In genomic region chr15:31035610-31036009, GRCh38 we compare ENCODE assay signal across 21 cellular contexts. TPM values are rescaled to one million over a fixed set of nuclear protein-coding genes. Genes with fewer than 3 reads are reported as not detected.
A peak's percentile ranks its signal among the peaks of the same experiment; 100 is the strongest.
DNase-seq lines count a peak whose midpoint lies in the region; ATAC-seq and TF ChIP-seq lines count a peak whose summit lies in the region.
"Had no signal": no experiment of that assay in that cellular context is flagged by ENCODE, and none has a peak within 500 bp of the region (broad histone marks: within the 10 kb centered on the region; RNA-seq: fewer than 3 reads in every experiment).

No MANE protein-coding gene starts in this region.

- dilution Hi-C loops in IMR-90 (cut with HindIII; ENCODE audit: low sequenced_read_pairs, unreplicated experiment), result no loop called here

- no peak overlapping the region for H3K9ac ChIP-seq in IMR-90 (ENCODE audit: low read depth, low read length)
- H3K9ac ChIP-seq: BLaER1 treated with 17β-estradiol and CSF1 and Interleukin-3, amounts not matched to agents 10 nM and 100 nM had no signal

- H3K4me3 Mint-ChIP-seq in mesothelial cell of epicardium, result no peak overlapping the region
- H3K4me3 Mint-ChIP-seq: CD14-positive monocyte; CD4-positive, alpha-beta T cell; HFFc6 had no signal

- no peak overlapping the region for H3K56ac ChIP-seq in IMR-90 (ENCODE audit: extremely low read depth, insufficient read depth, low read length)

- no peak overlapping the region for H2BK5ac ChIP-seq in IMR-90 (ENCODE audit: low read depth, low read length, poor library complexity, severe bottlenecking)

- peaks cover 15% of the 10 kb centered on the region for H3K4me1 ChIP-seq in IMR-90 (ENCODE audit: control insufficient read depth, insufficient read depth, low read length)
- H3K4me1 ChIP-seq: A549, BE2C, HAP-1 had no signal

- H4K5ac ChIP-seq in IMR-90 (ENCODE audit: low read depth, low read length), result no peak overlapping the region

- no TSS peak for BruUV-seq in IMR-90 (replicated peaks; lab: Mats Ljungman, UMichigan)

- peaks cover 7% of the 10 kb centered on the region; the same call in 1 of the 2 replicates for H3K9me1 ChIP-seq in IMR-90 (ENCODE audit: insufficient read depth, low read length)

- no peak for DNase-seq in IMR-90
- DNase-seq in dermis blood vessel endothelial cell, result peak; percentile 14
- DNase-seq in mesothelial cell of epicardium (ENCODE audit: low spot score in 2 of 2, unreplicated experiment in 2 of 2), result no peak
- no peak for DNase-seq in activated naive CD4-positive, alpha-beta T cell treated with anti-CD3 and anti-CD28 coated beads, Interleukin-2, amount 50 U/mL, for 16 hours
- DNase-seq in NAMALWA (ENCODE audit: low spot score), result no peak
- DNase-seq in superior temporal gyrus (ENCODE audit: extremely low spot score), result no peak
- no peak for DNase-seq in stimulated activated CD4-positive, alpha-beta T cell treated with anti-CD3 and anti-CD28 coated beads, Interleukin-15, amount 100 ng/mL, for 24 hours
- DNase-seq: 8988T; ACHN; AML-193; BE2C; CD4-positive, alpha-beta T cell; CD8-positive, alpha-beta memory T cell; DMS 273 treated with DMSO at 0.1 percent for 48 hours; DMS79; GOT3; HFFc6 had no signal

- POLR2A ChIA-PET in IMR-90 (lab: Charles Lee; ENCODE audit: unreplicated experiment), result no interaction called here

- TF ChIP-seq CTCF in IMR-90 (conservative IDR thresholded peaks at IDR 0.05; ENCODE audit: low read depth, low read length), result no peak
- no peak for TF ChIP-seq CTCF in mesothelial cell of epicardium (IDR thresholded peaks at IDR 0.05; ENCODE audit: unreplicated experiment)

- no peak for TF ChIP-seq POLR2A in IMR-90 (IDR thresholded peaks at IDR 0.05; ENCODE audit: low read depth, low read length)

- H3K36me3 Mint-ChIP-seq in mesothelial cell of epicardium, result no peaks in the 10 kb centered on the region
- H3K36me3 Mint-ChIP-seq: CD14-positive monocyte; CD8-positive, alpha-beta memory T cell had no signal

- no peaks in the 10 kb centered on the region for H3K27me3 Mint-ChIP-seq in mesothelial cell of epicardium (ENCODE audit: low read depth)
- H3K27me3 Mint-ChIP-seq: CD4-positive, alpha-beta T cell had no signal

- no peak overlapping the region for H3K4ac ChIP-seq in IMR-90 (ENCODE audit: low read depth, low read length)

- H2AK5ac ChIP-seq in IMR-90 (ENCODE audit: low read depth, low read length), result no peak overlapping the region

- H3K27me3 ChIP-seq in IMR-90 (ENCODE audit: control insufficient read depth, insufficient read depth, low read length), result no peaks in the 10 kb centered on the region
- H3K27me3 ChIP-seq: BLaER1 treated with 17β-estradiol and CSF1 and Interleukin-3, amounts not matched to agents 10 nM and 100 nM had no signal

- CTCF ChIA-PET in IMR-90 (lab: Yijun Ruan, JAX), result interaction anchor here (1.1 kb wide), 1 partner anchor 12 kb away, joined by 3 read pairs; no protein-coding TSS in a partner anchor

- no peak for TF ChIP-seq RAD21 in IMR-90 (IDR thresholded peaks at IDR 0.05; ENCODE audit: low read length)

- no peak for ATAC-seq in IMR-90 (ENCODE audit: low read depth)
- ATAC-seq: A549 had no signal

- H3K23ac ChIP-seq in IMR-90 (ENCODE audit: low read depth, low read length), result no peak overlapping the region

- H2AK9ac ChIP-seq in IMR-90 (replicated peaks; ENCODE audit: low read depth, low read length, poor library complexity), result peak overlapping the region; percentile 11

- 100% methylated on average over 1 of the region's 7 CpGs; no CpG with 5 or more reads in 1 of the 2 experiments for WGBS in IMR-90 (ENCODE audit: extremely low coverage in 2 of 2, insufficient read length in 1 of 2), 2 experiments

- no peak overlapping the region for H3K27ac ChIP-seq in IMR-90 (ENCODE audit: insufficient read depth, low read length)
- H3K27ac ChIP-seq: A549; BLaER1 treated with 17β-estradiol and CSF1 and Interleukin-3, amounts not matched to agents 10 nM and 100 nM had no signal

- H2BK20ac ChIP-seq in IMR-90 (ENCODE audit: low read depth, low read length), result no peak overlapping the region

- H2BK120ac ChIP-seq in IMR-90 (ENCODE audit: low read depth, low read length), result no peak overlapping the region

- H3K27ac Mint-ChIP-seq in mesothelial cell of epicardium, result peak overlapping the region; percentile 66
- H3K27ac Mint-ChIP-seq: CD4-positive, alpha-beta T cell; HFFc6 had no signal

- no peaks in the 10 kb centered on the region for H3K79me1 ChIP-seq in IMR-90 (ENCODE audit: low read depth in 1 of 2, low read length in 2 of 2)

- no peak overlapping the region for H3K4me3 ChIP-seq in IMR-90 (ENCODE audit: insufficient read depth, low read depth, low read length)
- H3K4me3 ChIP-seq: A549; BLaER1 treated with 17β-estradiol and CSF1 and Interleukin-3, amounts not matched to agents 10 nM and 100 nM; HAP-1 had no signal

- H2BK15ac ChIP-seq in IMR-90 (ENCODE audit: low read depth, low read length), result no peak overlapping the region

- H4K20me1 ChIP-seq in IMR-90 (ENCODE audit: insufficient read depth, low read length), result no peaks in the 10 kb centered on the region
- H4K20me1 ChIP-seq: BLaER1 treated with 17β-estradiol and CSF1 and Interleukin-3, amounts not matched to agents 10 nM and 100 nM had no signal

- H4K8ac ChIP-seq in IMR-90 (ENCODE audit: low read depth in 2 of 2, low read length in 2 of 2), result no peak overlapping the region

- peaks cover 4% of the 10 kb centered on the region for H3K9me3 Mint-ChIP-seq in mesothelial cell of epicardium
- H3K9me3 Mint-ChIP-seq: CD4-positive, alpha-beta T cell; CD8-positive, alpha-beta memory T cell; HFFc6 had no signal

- H3K4me1 Mint-ChIP-seq in mesothelial cell of epicardium, result peaks cover 29% of the 10 kb centered on the region
- H3K4me1 Mint-ChIP-seq: CD8-positive, alpha-beta memory T cell had no signal

- in situ Hi-C loops in IMR-90 (cut with MboI; ENCODE audit: low sequenced_read_pairs), result no loop called here

- H2AFZ ChIP-seq in IMR-90 (replicated peaks; ENCODE audit: low read length, poor library complexity), result no peak overlapping the region

- intact Hi-C loops in IMR-90 (cut with micrococcal nuclease), result loop anchor here (5.0 kb wide), 1 partner anchor 43 kb away; the partner anchor contains the start of gene MTMR10

- no peaks in the 10 kb centered on the region for H3K36me3 ChIP-seq in IMR-90 (ENCODE audit: control insufficient read depth, insufficient read depth, low read length)
- H3K36me3 ChIP-seq: BE2C; BLaER1 treated with 17β-estradiol and CSF1 and Interleukin-3, amounts not matched to agents 10 nM and 100 nM; HAP-1 had no signal

- H4K91ac ChIP-seq in IMR-90 (ENCODE audit: insufficient read depth, low read depth, low read length), result no peak overlapping the region

- 0 out of 2 replicates have a peak, but pooled peaks cover 1% of the 10 kb centered on the region for H3K9me3 ChIP-seq in IMR-90 (ENCODE audit: control insufficient read depth, insufficient read depth, low read length)
- H3K9me3 ChIP-seq: A549; BE2C; BLaER1 treated with 17β-estradiol and CSF1 and Interleukin-3, amounts not matched to agents 10 nM and 100 nM; HAP-1 had no signal

- no peak overlapping the region for H3K18ac ChIP-seq in IMR-90 (ENCODE audit: low read depth, low read length)

- H3K14ac ChIP-seq in IMR-90 (replicated peaks; ENCODE audit: low read depth, low read length), result no peak overlapping the region

- H3K4me2 ChIP-seq in IMR-90 (ENCODE audit: low read depth, low read length), result no peak overlapping the region
- H3K4me2 ChIP-seq: A549; BLaER1 treated with 17β-estradiol and CSF1 and Interleukin-3, amounts not matched to agents 10 nM and 100 nM had no signal

TF ChIP-seq in IMR-90, 13 proteins besides CTCF, POLR2A, EP300 and RAD21:
- no peak for TF ChIP-seq MAFK (IDR thresholded peaks at IDR 0.05; ENCODE audit: low read depth, low read length)
- TF ChIP-seq CHD1 (IDR thresholded peaks at IDR 0.05; ENCODE audit: low read depth, low read length), result no peak
- TF ChIP-seq FOS (IDR thresholded peaks at IDR 0.05; ENCODE audit: low read depth, low read length), result no peak
- TF ChIP-seq RFX5 (IDR thresholded peaks at IDR 0.05; ENCODE audit: low read depth, low read length), result no peak
- TF ChIP-seq USF2 (IDR thresholded peaks at IDR 0.05; ENCODE audit: low read depth, low read length), result no peak
- no peak for TF ChIP-seq ELK1 (IDR thresholded peaks at IDR 0.05; ENCODE audit: borderline replicate concordance, low read depth, low read length)
- no peak for TF ChIP-seq BHLHE40 (IDR thresholded peaks at IDR 0.05; ENCODE audit: low read depth, low read length)
- no peak for TF ChIP-seq SMC3 (IDR thresholded peaks at IDR 0.05; ENCODE audit: low read depth, low read length)
- no peak for TF ChIP-seq CEBPB (IDR thresholded peaks at IDR 0.05; ENCODE audit: low read depth, low read length)
- TF ChIP-seq MAZ (IDR thresholded peaks at IDR 0.05; ENCODE audit: borderline replicate concordance, low read depth, low read length), result no peak
- no peak for TF ChIP-seq NFE2L2 (IDR thresholded peaks at IDR 0.05; ENCODE audit: low read depth, low read length)
TF ChIP-seq in IMR-90: peak in this region for 0.

RNA-seq across cellular contexts. Expression of gene MTMR10, which starts 44.2 kb away (rescaled TPM):
- total RNA-seq in IMR-90 (2012; rRNA removed) (13.8 and 22.5 TPM in 2 replicates), dermis blood vessel endothelial cell (76.1 and 109 TPM in 2 replicates), mesothelial cell of epicardium (22.3 to 24.7 TPM (median 23.6 TPM) in 3 replicates)
- polyA plus RNA-seq in IMR-90 (2012; rRNA removed), result 9.9 and 11.2 TPM in 2 replicates
- 2.9 TPM in 2 replicates for polyA plus RNA-seq in IMR-90 (2012; cell fraction: cytosol; rRNA removed)
- 8.4 and 35.3 TPM in 2 replicates for polyA plus RNA-seq in IMR-90 (2012; cell fraction: nucleus; rRNA removed; ENCODE audit: low replicate concordance)
